Comparison of ENCODE assay signal across 17 cellular contexts in genomic region chr9:91905237-91905650, GRCh38. TPM values are rescaled to one million over a fixed set of nuclear protein-coding genes. Genes with fewer than 3 reads are reported as not detected.
DNase-seq lines count a peak whose midpoint lies in the region; ATAC-seq, FAIRE-seq and TF ChIP-seq lines count a peak whose summit lies in the region.
"Had no signal": no experiment of that assay in that cellular context is flagged by ENCODE, and none has a peak within 500 bp of the region (broad histone marks: within the 10 kb centered on the region; RNA-seq: fewer than 3 reads in every experiment).

No MANE protein-coding gene starts in this region.

- no peaks in the 10 kb centered on the region for H3K79me2 ChIP-seq in HepG2 (ENCODE audit: insufficient read depth, low read length)

- intact Hi-C loops in HepG2 (cut with micrococcal nuclease; ENCODE audit: unreplicated experiment): no loop called here
- intact Hi-C loops in right lobe of liver (cut with DNase I): no loop called here
- intact Hi-C loops in naive thymus-derived CD4-positive, alpha-beta T cell (cut with micrococcal nuclease): no loop called here

- no TSS peak for BruUV-seq in HepG2 (replicated peaks; lab: Mats Ljungman, UMichigan)

- in situ Hi-C loops in HepG2 (cut with HindIII; ENCODE audit: extremely low pct_ligation_motif_present, low pct_unique_long_range_greater_than_20kb): no loop called here

- H3K36me3 ChIP-seq in HepG2 (replicated peaks in 1 of 2; ENCODE audit: control insufficient read depth in 1 of 2, insufficient read depth in 2 of 2, low read length in 2 of 2) (no peaks in the 10 kb centered on the region), right lobe of liver (no peaks in the 10 kb centered on the region), SK-N-MC (ENCODE audit: insufficient read depth, low read length) (no peaks in the 10 kb centered on the region)
- H3K36me3 ChIP-seq in naive thymus-derived CD4-positive, alpha-beta T cell (ENCODE audit: control insufficient read depth in 2 of 3, insufficient read depth in 3 of 3, low read length in 3 of 3): no peaks in the 10 kb centered on the region
- H3K36me3 ChIP-seq: Peyer's patch had no signal

- H3K27me3 ChIP-seq in HepG2 (ENCODE audit: control insufficient read depth in 1 of 2, insufficient read depth in 2 of 2, low read length in 2 of 2) (peaks cover 2 to 30% of the 10 kb centered on the region in 2 experiments; a peak in 3 of 5 replicates), right lobe of liver (no peaks in the 10 kb centered on the region)
- H3K27me3 ChIP-seq in naive thymus-derived CD4-positive, alpha-beta T cell (ENCODE audit: control insufficient read depth in 2 of 2, insufficient read depth in 2 of 2, low read length in 2 of 2): no peaks in the 10 kb centered on the region
- H3K27me3 ChIP-seq: Peyer's patch had no signal

- no peak for TF ChIP-seq EP300 in HepG2 (IDR thresholded peaks at IDR 0.05; ENCODE audit: low read depth in 2 of 2, low read length in 2 of 2)
- TF ChIP-seq EP300 in HepG2 (CRISPR knock-in tag; IDR thresholded peaks at IDR 0.05; ENCODE audit: borderline replicate concordance): no peak

- H3K36me3 Mint-ChIP-seq in naive thymus-derived CD4-positive, alpha-beta T cell: peaks cover 0 to 2% (median 0%) of the 10 kb centered on the region in 5 donors
- H3K36me3 Mint-ChIP-seq in glutamatergic neuron (ENCODE audit: unreplicated experiment): no peaks in the 10 kb centered on the region

- H3K4me3 ChIP-seq in HepG2 (replicated peaks in 1 of 3; ENCODE audit: insufficient read depth in 1 of 3, low read depth in 2 of 3, low read length in 3 of 3): no peak overlapping the region
- H3K4me3 ChIP-seq in right lobe of liver: no peak overlapping the region
- no peak overlapping the region; the same call in 1 of the 2 replicates for H3K4me3 ChIP-seq in SK-N-MC
- peak overlapping the region; percentile 56 for H3K4me3 ChIP-seq in naive thymus-derived CD4-positive, alpha-beta T cell (ENCODE audit: low read length)

- no peak overlapping the region for H2AFZ ChIP-seq in HepG2 (ENCODE audit: low read length)

- no peak for TF ChIP-seq CTCF in HepG2 (CRISPR knock-in tag; IDR thresholded peaks at IDR 0.05)
- TF ChIP-seq CTCF in right lobe of liver (IDR thresholded peaks at IDR 0.05): no peak
- TF ChIP-seq CTCF in glutamatergic neuron (IDR thresholded peaks at IDR 0.05; ENCODE audit: partially characterized antibody, unreplicated experiment): no peak

- no peak for DNase-seq in HepG2 (ENCODE audit: low spot score)
- DNase-seq in right lobe of liver: no peak
- no peak for DNase-seq in SK-N-MC (ENCODE audit: low read depth, low spot score)
- DNase-seq in naive thymus-derived CD4-positive, alpha-beta T cell: no peak
- no peak for DNase-seq in central memory CD4-positive, alpha-beta T cell
- DNase-seq in glutamatergic neuron: no peak
- DNase-seq in hippocampal formation (lab: John Stamatoyannopoulos, UW): no peak
- DNase-seq: DMS 273 treated with DMSO at 0.1 percent for 48 hours, H7, NCI-H1436, NCI-H2081, NCI-H524, Right ventricle myocardium superior had no signal

- H3K9me3 Mint-ChIP-seq in naive thymus-derived CD4-positive, alpha-beta T cell: peaks cover 0 to 1% (median 0%) of the 10 kb centered on the region in 11 donors
- H3K9me3 Mint-ChIP-seq in glutamatergic neuron (ENCODE audit: unreplicated experiment): no peaks in the 10 kb centered on the region

- no peaks in the 10 kb centered on the region for H3K4me1 ChIP-seq in HepG2 (ENCODE audit: insufficient read depth, low read length)
- no peaks in the 10 kb centered on the region for H3K4me1 ChIP-seq in right lobe of liver
- peaks cover 0 to 17% of the 10 kb centered on the region in 2 donors for H3K4me1 ChIP-seq in naive thymus-derived CD4-positive, alpha-beta T cell (ENCODE audit: control insufficient read depth in 2 of 2, insufficient read depth in 2 of 2, low read length in 2 of 2)

- H3K9ac ChIP-seq in HepG2 (ENCODE audit: insufficient read depth, low read depth, low read length) (no peak overlapping the region), SK-N-MC (ENCODE audit: insufficient read length) (no peak overlapping the region)

- H4K20me1 ChIP-seq in HepG2 (ENCODE audit: insufficient read depth, low read length): no peaks in the 10 kb centered on the region

- POLR2A ChIA-PET in HepG2 (lab: Yijun Ruan, JAX): no interaction called here
- POLR2A ChIA-PET in naive thymus-derived CD4-positive, alpha-beta T cell (lab: Charles Lee): no interaction called here

- 5% methylated on average over 1 of the region's 1 CpG for WGBS in HepG2 (ENCODE audit: low lambda C conversion rate)
- 69% methylated on average over 1 of the region's 1 CpG for WGBS in right lobe of liver (ENCODE audit: insufficient coverage, low coverage, low lambda C conversion rate, missing lambda C conversion rate)

- no peak overlapping the region for H3K4me3 Mint-ChIP-seq in naive thymus-derived CD4-positive, alpha-beta T cell
- H3K4me3 Mint-ChIP-seq in glutamatergic neuron (ENCODE audit: unreplicated experiment): no peak overlapping the region

- TF ChIP-seq POLR2A in HepG2 (IDR thresholded peaks at IDR 0.05; ENCODE audit: insufficient read depth in 1 of 2, low read depth in 2 of 2, low read length in 2 of 2): no peak
- TF ChIP-seq POLR2A in right lobe of liver (IDR thresholded peaks at IDR 0.05): no peak
- no peak for TF ChIP-seq POLR2A in GM18505 (IDR thresholded peaks at IDR 0.05; ENCODE audit: borderline replicate concordance, extremely low read depth, insufficient read depth, insufficient read length)

- H3K4me2 ChIP-seq in HepG2 (ENCODE audit: low read depth, low read length): no peak overlapping the region

- CTCF ChIA-PET in HepG2 (lab: Yijun Ruan, JAX; ENCODE audit: low intra/inter-chr PET ratio, low total read pairs): no interaction called here
- CTCF ChIA-PET in naive thymus-derived CD4-positive, alpha-beta T cell (lab: Charles Lee): no interaction called here

- H3K27ac ChIP-seq in HepG2 (ENCODE audit: extremely low read length, insufficient read depth, low read length) (no peak overlapping the region), right lobe of liver (no peak overlapping the region), SK-N-MC (peak overlapping the region; percentile 21)
- no peak overlapping the region for H3K27ac ChIP-seq in naive thymus-derived CD4-positive, alpha-beta T cell (ENCODE audit: low read depth, low read length)
- H3K27ac ChIP-seq: 22Rv1, Peyer's patch had no signal

- H3K9me3 ChIP-seq in HepG2 (ENCODE audit: low read length): no peaks in the 10 kb centered on the region
- H3K9me3 ChIP-seq in right lobe of liver: no peaks in the 10 kb centered on the region
- H3K9me3 ChIP-seq in SK-N-MC (ENCODE audit: low read depth, low read length): no peaks in the 10 kb centered on the region
- H3K9me3 ChIP-seq in naive thymus-derived CD4-positive, alpha-beta T cell (ENCODE audit: control insufficient read depth in 2 of 3, low read length in 3 of 3): no peaks in the 10 kb centered on the region
- H3K9me3 ChIP-seq: Peyer's patch had no signal

- peaks cover 0 to 44% (median 5%) of the 10 kb centered on the region in 7 donors for H3K4me1 Mint-ChIP-seq in naive thymus-derived CD4-positive, alpha-beta T cell
- H3K4me1 Mint-ChIP-seq in glutamatergic neuron (ENCODE audit: low read depth, unreplicated experiment): peaks cover 49% of the 10 kb centered on the region

- no peak for TF ChIP-seq RAD21 in HepG2 (CRISPR knock-in tag; IDR thresholded peaks at IDR 0.05)

- no peak overlapping the region for H3K27ac Mint-ChIP-seq in naive thymus-derived CD4-positive, alpha-beta T cell
- H3K27ac Mint-ChIP-seq in glutamatergic neuron (ENCODE audit: unreplicated experiment): no peak overlapping the region

- no peak for ATAC-seq in HepG2
- ATAC-seq in right lobe of liver: no peak
- ATAC-seq in naive thymus-derived CD4-positive, alpha-beta T cell: no peak
- ATAC-seq in GM18505 (IDR thresholded peaks at IDR 0.05; ENCODE audit: unreplicated experiment): no peak
- ATAC-seq: SK-N-SH treated with all-trans-retinoic acid at 6 μM for 48 hours had no signal

- peak; percentile 34 for FAIRE-seq in HepG2 (lab: Jason Lieb, UNC)

- peaks cover 0 to 12% (median 5%) of the 10 kb centered on the region in 5 donors for H3K27me3 Mint-ChIP-seq in naive thymus-derived CD4-positive, alpha-beta T cell
- peaks cover under 1% of the 10 kb centered on the region for H3K27me3 Mint-ChIP-seq in glutamatergic neuron (ENCODE audit: unreplicated experiment)

TF ChIP-seq in HepG2, 621 proteins besides CTCF, POLR2A, EP300 and RAD21 (continues in another document):
- TF ChIP-seq HOXA5 (CRISPR knock-in tag; IDR thresholded peaks at IDR 0.05) (no peak), CAMTA2 (CRISPR knock-in tag; IDR thresholded peaks at IDR 0.05; ENCODE audit: borderline replicate concordance) (no peak), SKI (IDR thresholded peaks at IDR 0.05; ENCODE audit: partially characterized antibody) (no peak), ZFP37 (CRISPR knock-in tag; IDR thresholded peaks at IDR 0.05; ENCODE audit: borderline replicate concordance) (no peak)

RNA-seq across cellular contexts. Expression of gene ROR2, which starts 44.8 kb away (rescaled TPM):
- total RNA-seq in HepG2 (2016; rRNA removed; fragmentation: Illumina TruSeq; extraction: Trizol) (not detected in 2 replicates), right lobe of liver (1 to 10 TPM in 2 of 6 experiments, under 1 TPM in 3, not detected in 1; 0.12 to 1.2 (median 0.49) TPM), glutamatergic neuron (ENCODE audit: unreplicated experiment) (51.1 TPM)
- total RNA-seq in HepG2 (2016; cell fraction: cytosol; rRNA removed; fragmentation: Illumina TruSeq; extraction: Trizol; ENCODE audit: low read depth): not detected in 2 replicates
- total RNA-seq in HepG2 (2016; cell fraction: insoluble cytoplasmic fraction; rRNA removed; fragmentation: Illumina TruSeq; extraction: Trizol): not detected in 2 replicates
- total RNA-seq in HepG2 (2016; cell fraction: membrane; rRNA removed; fragmentation: Illumina TruSeq; extraction: Trizol): not detected in 2 replicates
- total RNA-seq in HepG2 (2016; cell fraction: nucleus; rRNA removed; fragmentation: Illumina TruSeq; extraction: Trizol): not detected in 2 replicates
- polyA plus RNA-seq in HepG2 (2011; rRNA removed): not detected in 2 replicates
- polyA plus RNA-seq in HepG2 (2011; cell fraction: cytosol; rRNA removed): not detected in 2 replicates
- not detected in 2 replicates for polyA plus RNA-seq in HepG2 (2011; cell fraction: nucleus; rRNA removed)
- not detected in 2 replicates for polyA plus RNA-seq in HepG2 (2012)
- polyA plus RNA-seq in HepG2 (2016; cell fraction: cytosol; fragmentation: Illumina TruSeq; extraction: Trizol; ENCODE audit: low read depth): not detected in 2 replicates
- not detected in 2 replicates for polyA plus RNA-seq in HepG2 (2016; cell fraction: insoluble cytoplasmic fraction; fragmentation: Illumina TruSeq; extraction: Trizol; ENCODE audit: low read depth)
- polyA plus RNA-seq in HepG2 (2016; cell fraction: membrane; fragmentation: Illumina TruSeq; extraction: Trizol; ENCODE audit: low read depth): not detected in 2 replicates
- polyA plus RNA-seq in HepG2 (2016; cell fraction: nucleus; fragmentation: Illumina TruSeq; extraction: Trizol; ENCODE audit: insufficient read depth, low read depth): not detected in 2 replicates
- polyA minus RNA-seq in HepG2 (2011; rRNA and poly(A)+ RNA removed; ENCODE audit: low replicate concordance): 0.60 and 1.2 TPM in 2 replicates
- not detected in 2 replicates for polyA minus RNA-seq in HepG2 (2011; cell fraction: cytosol; rRNA and poly(A)+ RNA removed)
- not detected in 2 replicates for polyA minus RNA-seq in HepG2 (2011; cell fraction: nucleus; rRNA and poly(A)+ RNA removed)
- total RNA-seq in naive thymus-derived CD4-positive, alpha-beta T cell: 1 to 10 TPM in 1 of 5 experiments, under 1 TPM in 1, not detected in 3; 0.48 to 2.1 TPM
- not detected for polyA plus RNA-seq in naive thymus-derived CD4-positive, alpha-beta T cell

Comparison
In these comparisons a context has a peak if more than half of its experiments do, and no peak if none do; other contexts are left out.
1. RNA of gene ROR2, which starts 44.8 kb away (total RNA-seq): 51.1 TPM in glutamatergic neuron (single experiment); 0.12 to 1.2 TPM in right lobe of liver, 0.48 to 2.1 TPM in naive thymus-derived CD4-positive, alpha-beta T cell and not detected in HepG2; every median in the first group is over 10 times any median in the second.